8 cellular contexts compared by ENCODE assay signal in the genomic region with DNA sequence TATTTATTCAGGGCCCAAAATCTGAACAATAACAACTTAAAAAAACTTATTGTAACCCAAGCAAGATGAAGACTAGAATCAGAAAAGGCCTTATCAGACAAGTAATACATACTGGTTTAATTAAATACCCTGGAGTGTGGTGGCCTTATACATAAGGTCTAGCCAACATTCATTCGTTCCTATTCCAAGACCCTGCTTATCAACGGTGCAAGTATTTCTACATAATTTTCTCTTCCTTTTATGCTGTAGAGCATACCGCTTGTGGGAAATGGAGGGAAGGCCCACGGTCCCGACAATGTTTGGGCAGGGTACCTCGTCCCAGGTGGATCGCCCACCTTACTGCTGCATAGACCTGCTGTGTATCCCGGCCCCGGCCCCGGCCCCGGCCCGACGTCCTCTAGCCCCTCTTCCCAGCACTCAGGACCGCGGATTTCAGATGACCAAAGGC. TPM values are rescaled to one million over a fixed set of nuclear protein-coding genes. Genes with fewer than 3 reads are reported as not detected.
DNase-seq lines count a peak whose midpoint lies in the region; ATAC-seq and TF ChIP-seq lines count a peak whose summit lies in the region.

No MANE protein-coding gene starts in this region.

- H3K27ac Mint-ChIP-seq in brain (peak overlapping the region; percentile 97 to 100 (median 99)), mesothelial cell of epicardium (peak overlapping the region; percentile 95)

- peak; percentile 0 for ATAC-seq in HG03439 (IDR thresholded peaks at IDR 0.05; ENCODE audit: unreplicated experiment)

- TF ChIP-seq CTCF in 22Rv1 (IDR thresholded peaks at IDR 0.05) (no peak), brain (conservative IDR thresholded peaks at IDR 0.05) (no peak), mesothelial cell of epicardium (IDR thresholded peaks at IDR 0.05; ENCODE audit: unreplicated experiment) (no peak)

- H3K36me3 Mint-ChIP-seq in brain = peaks cover 6% of the 10 kb centered on the region
- H3K36me3 Mint-ChIP-seq in mesothelial cell of epicardium = peaks cover 9% of the 10 kb centered on the region

- DNase-seq in mesothelial cell of epicardium (ENCODE audit: low spot score in 2 of 2, unreplicated experiment in 2 of 2) = no peak
- DNase-seq in activated CD4-positive, CD25-positive, alpha-beta regulatory T cell treated with anti-CD3 and anti-CD28 coated beads, Interleukin-2, amount 50 U/mL, for 72 hours = no peak
- DNase-seq in epidermal melanocyte (ENCODE audit: insufficient read length, low spot score) = no peak
- no peak for DNase-seq in iPS-NIHi7 (ENCODE audit: extremely low spot score)
- no peak for DNase-seq in activated effector memory CD4-positive, alpha-beta T cell treated with anti-CD3 and anti-CD28 coated beads, Interleukin-2, amount 50 U/mL, for 16 hours

- H3K9me3 Mint-ChIP-seq in brain = peaks cover 0 to 3% (median 0%) of the 10 kb centered on the region in 5 experiments
- no peaks in the 10 kb centered on the region for H3K9me3 Mint-ChIP-seq in mesothelial cell of epicardium

- H3K27me3 Mint-ChIP-seq in brain (peaks cover 11% of the 10 kb centered on the region), mesothelial cell of epicardium (ENCODE audit: low read depth) (no peaks in the 10 kb centered on the region)

- H3K4me1 Mint-ChIP-seq in brain = peaks cover 80% of the 10 kb centered on the region
- peaks cover 25% of the 10 kb centered on the region for H3K4me1 Mint-ChIP-seq in mesothelial cell of epicardium

- H3K4me3 Mint-ChIP-seq in brain (peak overlapping the region; percentile 98 to 100 (median 99)), mesothelial cell of epicardium (peak overlapping the region; percentile 97)

- peak overlapping the region; percentile 99 for H3K27ac ChIP-seq in 22Rv1

RNA-seq across cellular contexts. Expression of a gene that starts 0.7 kb away (rescaled TPM):
- polyA plus RNA-seq in brain (ENCODE audit: insufficient read depth, low read depth, low replicate concordance) = 18.3 TPM
- total RNA-seq in mesothelial cell of epicardium = 55.3 to 61.4 TPM (median 58.0 TPM) in 3 replicates

RNA-seq across cellular contexts. Expression of a gene that starts 33.6 kb away (rescaled TPM):
- polyA plus RNA-seq in brain (ENCODE audit: insufficient read depth, low read depth, low replicate concordance) = 1.3 TPM
- total RNA-seq in mesothelial cell of epicardium = 1.2 to 1.8 TPM (median 1.6 TPM) in 3 replicates

RNA-seq across cellular contexts. Expression of a gene that starts 53.5 kb away (rescaled TPM):
- polyA plus RNA-seq in brain (ENCODE audit: insufficient read depth, low read depth, low replicate concordance) = 11.9 TPM
- 23.8 to 29.3 TPM (median 27.1 TPM) in 3 replicates for total RNA-seq in mesothelial cell of epicardium
